ENCODE assay signal across 8 cellular contexts in the genomic region with DNA sequence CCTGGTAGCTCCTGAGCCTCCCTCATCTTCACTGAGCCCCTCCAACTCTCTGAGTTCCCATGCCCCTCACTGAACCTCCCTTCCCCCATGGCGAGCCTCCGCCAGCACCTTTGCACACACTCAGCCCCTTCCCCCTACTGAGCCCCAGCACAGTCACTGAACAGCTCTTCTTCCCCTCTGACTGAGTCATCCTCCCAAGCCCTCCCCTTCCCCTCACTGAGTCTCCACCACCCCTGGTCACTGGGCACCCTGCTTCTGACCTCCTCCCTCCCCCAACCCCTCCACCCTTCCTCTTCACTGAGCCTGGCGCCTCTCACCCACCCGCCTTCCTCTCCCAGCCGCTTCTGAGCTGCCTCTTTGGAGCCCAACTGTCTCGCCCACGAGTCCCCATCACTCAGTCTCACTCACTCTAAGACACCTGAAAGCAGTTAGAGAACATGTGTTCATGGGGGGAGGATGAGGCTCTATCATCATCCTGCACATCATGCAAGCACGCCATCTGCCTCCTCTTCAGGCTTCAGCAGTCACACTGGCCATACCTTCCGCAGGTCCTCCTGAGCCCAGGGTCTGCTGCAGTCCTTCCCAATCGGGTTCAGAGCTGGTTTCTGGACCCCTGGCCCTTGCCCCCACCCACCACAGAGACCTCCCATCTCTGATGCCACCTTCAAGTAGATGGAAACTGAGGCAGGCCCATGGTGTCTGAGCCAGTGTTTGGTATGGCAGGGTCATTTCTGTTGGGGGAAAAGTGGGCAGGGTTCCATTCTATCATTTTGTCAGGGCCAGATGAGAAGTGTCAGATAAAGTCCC. TPM values are rescaled to one million over a fixed set of nuclear protein-coding genes. Genes with fewer than 3 reads are reported as not detected.
DNase-seq lines count a peak whose midpoint lies in the region; ATAC-seq and TF ChIP-seq lines count a peak whose summit lies in the region.

No MANE protein-coding gene starts in this region.

- TF ChIP-seq POLR2A in NB4 (IDR thresholded peaks at IDR 0.05; ENCODE audit: extremely low read depth, insufficient read length), result no peak
- TF ChIP-seq POLR2A in GM18505 (IDR thresholded peaks at IDR 0.05; ENCODE audit: borderline replicate concordance, extremely low read depth, insufficient read depth, insufficient read length), result no peak
- no peak for TF ChIP-seq POLR2A in gastroesophageal sphincter (IDR thresholded peaks at IDR 0.05)

- no peak overlapping the region for H3K27ac ChIP-seq in brain microvascular endothelial cell
- no peak overlapping the region for H3K27ac ChIP-seq in gastroesophageal sphincter

- peaks cover 12% of the 10 kb centered on the region for H3K4me1 Mint-ChIP-seq in activated CD4-positive, alpha-beta T cell treated with anti-CD3 and anti-CD28 coated beads, Interleukin-2, amount 10 ng/mL, durations not matched to agents 24 days and 14 days

- TF ChIP-seq EP300 in gastroesophageal sphincter (IDR thresholded peaks at IDR 0.05), result no peak

- peaks cover 62% of the 10 kb centered on the region for H3K27me3 Mint-ChIP-seq in activated CD4-positive, alpha-beta T cell treated with anti-CD3 and anti-CD28 coated beads, Interleukin-2, amount 10 ng/mL, durations not matched to agents 24 days and 14 days

- no peaks in the 10 kb centered on the region for H3K36me3 ChIP-seq in brain microvascular endothelial cell (replicated peaks)
- peaks cover 5% of the 10 kb centered on the region for H3K36me3 ChIP-seq in skeletal muscle satellite cell (ENCODE audit: insufficient read depth, low read length)
- H3K36me3 ChIP-seq in gastroesophageal sphincter, result no peaks in the 10 kb centered on the region

- H3K4me3 Mint-ChIP-seq in activated CD4-positive, alpha-beta T cell treated with anti-CD3 and anti-CD28 coated beads, Interleukin-2, amount 10 ng/mL, durations not matched to agents 24 days and 14 days, result peak overlapping the region; percentile 56

- H3K9me3 ChIP-seq in skeletal muscle satellite cell (replicated peaks; ENCODE audit: low read length) (no peaks in the 10 kb centered on the region), gastroesophageal sphincter (no peaks in the 10 kb centered on the region)

- peak overlapping the region; percentile 41 for H3K4me2 ChIP-seq in skeletal muscle satellite cell (ENCODE audit: low read length)

- intact Hi-C loops in activated CD4-positive, alpha-beta T cell treated with anti-CD3 and anti-CD28 coated beads, Interleukin-2, amount 10 ng/mL, durations not matched to agents 24 days and 14 days (cut with micrococcal nuclease), result no loop called here

- no peak for TF ChIP-seq CTCF in NB4 (IDR thresholded peaks at IDR 0.05; ENCODE audit: low read depth, low read length)
- peak; percentile 11 for TF ChIP-seq CTCF in brain microvascular endothelial cell (IDR thresholded peaks at IDR 0.05; ENCODE audit: low read depth, low read length, missing control alignments)
- no peak for TF ChIP-seq CTCF in gastroesophageal sphincter (IDR thresholded peaks at IDR 0.05)

- no peak overlapping the region for H3K4me3 ChIP-seq in NB4 (ENCODE audit: low read depth, low read length)
- H3K4me3 ChIP-seq in brain microvascular endothelial cell (ENCODE audit: low read depth, low read length), result no peak overlapping the region
- H3K4me3 ChIP-seq in skeletal muscle satellite cell (ENCODE audit: low read length), result no peak overlapping the region
- H3K4me3 ChIP-seq in gastroesophageal sphincter, result no peak overlapping the region

- H3K4me1 ChIP-seq in skeletal muscle satellite cell (ENCODE audit: control insufficient read depth, insufficient read depth, low read length), result peaks cover 46% of the 10 kb centered on the region
- H3K4me1 ChIP-seq in gastroesophageal sphincter, result peaks cover 3 to 34% (median 5%) of the 10 kb centered on the region in 3 donors

- in situ Hi-C loops in brain microvascular endothelial cell (cut with HindIII; ENCODE audit: low pct_ligation_motif_present, low sequenced_read_pairs), result no loop called here

- H3K36me3 Mint-ChIP-seq in activated CD4-positive, alpha-beta T cell treated with anti-CD3 and anti-CD28 coated beads, Interleukin-2, amount 10 ng/mL, durations not matched to agents 24 days and 14 days (ENCODE audit: low read depth), result peaks cover 2% of the 10 kb centered on the region

- 33 to 52% methylated on average over 3 to 5 of the region's 10 CpGs for WGBS in gastroesophageal sphincter (ENCODE audit: low coverage in 1 of 2), 2 donors

- no peaks in the 10 kb centered on the region for H3K27me3 ChIP-seq in brain microvascular endothelial cell (replicated peaks)
- peaks cover 7% of the 10 kb centered on the region for H3K27me3 ChIP-seq in skeletal muscle satellite cell (ENCODE audit: control insufficient read depth, insufficient read depth, low read length)
- H3K27me3 ChIP-seq in gastroesophageal sphincter, result peaks cover 41% of the 10 kb centered on the region

- H3K27ac Mint-ChIP-seq in activated CD4-positive, alpha-beta T cell treated with anti-CD3 and anti-CD28 coated beads, Interleukin-2, amount 10 ng/mL, durations not matched to agents 24 days and 14 days, result peak overlapping the region; percentile 17

- no peaks in the 10 kb centered on the region for H3K9me3 Mint-ChIP-seq in activated CD4-positive, alpha-beta T cell treated with anti-CD3 and anti-CD28 coated beads, Interleukin-2, amount 10 ng/mL, durations not matched to agents 24 days and 14 days

- H3K9ac ChIP-seq in skeletal muscle satellite cell (ENCODE audit: low read depth, low read length), result no peak overlapping the region

- peak; percentile 58 for DNase-seq in activated CD4-positive, alpha-beta T cell treated with anti-CD3 and anti-CD28 coated beads, Interleukin-2, amount 10 ng/mL, durations not matched to agents 24 days and 14 days
- DNase-seq in activated CD4-positive, alpha-beta T cell treated with anti-CD3 and anti-CD28 coated beads, Interleukin-2, amount 50 U/mL, for 1 hour, result no peak
- peak; percentile 80 for DNase-seq in NB4 (ENCODE audit: low read depth)
- DNase-seq in brain microvascular endothelial cell, result no peak
- DNase-seq in effector CD8-positive, alpha-beta T cell (lab: John Stamatoyannopoulos, UW), result no peak

- no peak for ATAC-seq in GM18505 (IDR thresholded peaks at IDR 0.05; ENCODE audit: unreplicated experiment)
- ATAC-seq in gastroesophageal sphincter, result no peak

RNA-seq across cellular contexts. Expression of a gene that starts 2.0 kb away (rescaled TPM):
- total RNA-seq in activated CD4-positive, alpha-beta T cell treated with anti-CD3 and anti-CD28 coated beads, Interleukin-2, amount 10 ng/mL, durations not matched to agents 24 days and 14 days, result 1.3 and 2.2 TPM in 2 replicates
- 46.6 and 89.8 TPM in 2 replicates for total RNA-seq in skeletal muscle satellite cell (2012; rRNA removed)
- total RNA-seq in gastroesophageal sphincter, result 10 to 100 TPM; 15.9 to 48.4 (median 38.8) TPM

RNA-seq across cellular contexts. Expression of a gene that starts 21.1 kb away (rescaled TPM):
- total RNA-seq in activated CD4-positive, alpha-beta T cell treated with anti-CD3 and anti-CD28 coated beads, Interleukin-2, amount 10 ng/mL, durations not matched to agents 24 days and 14 days, result not detected in 2 replicates
- total RNA-seq in skeletal muscle satellite cell (2012; rRNA removed), result 2.0 and 3.3 TPM in 2 replicates
- 100 to 1,000 TPM in 3 of 4 donors, 10 to 100 TPM in 1; 89.9 to 284 (median 166) TPM for total RNA-seq in gastroesophageal sphincter

RNA-seq across cellular contexts. Expression of a gene that starts 31.2 kb away (rescaled TPM):
- total RNA-seq in activated CD4-positive, alpha-beta T cell treated with anti-CD3 and anti-CD28 coated beads, Interleukin-2, amount 10 ng/mL, durations not matched to agents 24 days and 14 days, result not detected in 2 replicates
- not detected in 2 replicates for total RNA-seq in skeletal muscle satellite cell (2012; rRNA removed)
- 1 to 10 TPM in 1 of 4 donors, not detected in 3; 2.3 TPM for total RNA-seq in gastroesophageal sphincter

Comparison
In these comparisons a context has a peak if more than half of its experiments do, and no peak if none do; other contexts are left out.
1. DNase-seq: peak in activated CD4-positive, alpha-beta T cell treated with anti-CD3 and anti-CD28 coated beads, Interleukin-2, amount 10 ng/mL, durations not matched to agents 24 days and 14 days (single experiment) and NB4 (single experiment); none in activated CD4-positive, alpha-beta T cell treated with anti-CD3 and anti-CD28 coated beads, Interleukin-2, amount 50 U/mL, for 1 hour (single experiment), brain microvascular endothelial cell (single experiment) and effector CD8-positive, alpha-beta T cell (single experiment).
2. RNA of a gene that starts 21.1 kb away (total RNA-seq): 89.9 to 284 TPM in gastroesophageal sphincter; not detected in activated CD4-positive, alpha-beta T cell treated with anti-CD3 and anti-CD28 coated beads, Interleukin-2, amount 10 ng/mL, durations not matched to agents 24 days and 14 days; every median in the first group is over 10 times any median in the second.